In genomic region chr10:28215930-28216329, GRCh38 we compare ENCODE assay signal across 1 cellular context.
TF ChIP-seq lines count a peak whose summit lies in the region.

No MANE protein-coding gene starts in this region.

TF ChIP-seq in GM23338, 12 proteins besides CTCF, POLR2A, EP300 and RAD21:
- TF ChIP-seq REST (IDR thresholded peaks at IDR 0.05; ENCODE audit: unreplicated experiment) (no peak), JUNB (IDR thresholded peaks at IDR 0.05; ENCODE audit: unreplicated experiment) (no peak), ZNF331 (CRISPR knock-in tag; IDR thresholded peaks at IDR 0.05; ENCODE audit: low read depth) (no peak), ETS1 (IDR thresholded peaks at IDR 0.05) (no peak), ZNF462 (CRISPR knock-in tag; IDR thresholded peaks at IDR 0.05) (no peak), EZH2 (IDR thresholded peaks at IDR 0.05; ENCODE audit: low read depth, unreplicated experiment) (no peak), ZNF114 (CRISPR knock-in tag; IDR thresholded peaks at IDR 0.05) (no peak), CREB1 (CRISPR knock-in tag; IDR thresholded peaks at IDR 0.05; ENCODE audit: low read depth) (no peak), EZH2phosphoT487 (IDR thresholded peaks at IDR 0.05; ENCODE audit: unreplicated experiment) (no peak)
